Comparison of ENCODE assay signal across 2 cellular contexts in genomic region chr5:10289991-10290390, GRCh38.
TF ChIP-seq lines count a peak whose summit lies in the region.

No MANE protein-coding gene starts in this region.

TF ChIP-seq in liver, 16 proteins besides CTCF, POLR2A, EP300 and RAD21:
- TF ChIP-seq GABPA (IDR thresholded peaks at IDR 0.05 in 1 of 2, conservative IDR thresholded peaks at IDR 0.05 in 1 of 2) (no peak), FOXA2 (IDR thresholded peaks at IDR 0.05) (no peak), MAX (IDR thresholded peaks at IDR 0.05) (no peak), YY1 (IDR thresholded peaks at IDR 0.05) (no peak), FOXA1 (IDR thresholded peaks at IDR 0.05) (no peak), RXRA (IDR thresholded peaks at IDR 0.05) (no peak), HNF4A (conservative IDR thresholded peaks at IDR 0.05) (no peak), ATF3 (IDR thresholded peaks at IDR 0.05) (no peak), JUND (IDR thresholded peaks at IDR 0.05) (no peak), NR2F2 (IDR thresholded peaks at IDR 0.05) (no peak), REST (IDR thresholded peaks at IDR 0.05) (no peak), HNF4G (IDR thresholded peaks at IDR 0.05) (no peak)

TF ChIP-seq in HepG2, 621 proteins besides CTCF, POLR2A, EP300 and RAD21:
- TF ChIP-seq KLF9 (CRISPR knock-in tag; IDR thresholded peaks at IDR 0.05; ENCODE audit: low read depth) (no peak), USF2 (IDR thresholded peaks at IDR 0.05; ENCODE audit: low read depth, low read length) (no peak), USF2 (CRISPR knock-in tag; IDR thresholded peaks at IDR 0.05; ENCODE audit: borderline replicate concordance) (no peak), SRSF9 (IDR thresholded peaks at IDR 0.05; ENCODE audit: borderline replicate concordance, insufficient read depth, low read depth, low read length, poor library complexity, severe bottlenecking) (no peak), KAT2B (IDR thresholded peaks at IDR 0.05; ENCODE audit: borderline replicate concordance, low read depth, low read length) (no peak), ZNF772 (CRISPR knock-in tag; IDR thresholded peaks at IDR 0.05) (no peak), ZNF234 (CRISPR knock-in tag; conservative IDR thresholded peaks at IDR 0.05) (no peak), ARNT (IDR thresholded peaks at IDR 0.05) (no peak), GATA4 (IDR thresholded peaks at IDR 0.05; ENCODE audit: borderline replicate concordance, low read depth) (no peak), RFXAP (CRISPR knock-in tag; IDR thresholded peaks at IDR 0.05; ENCODE audit: borderline replicate concordance) (no peak), ZNF569 (CRISPR knock-in tag; IDR thresholded peaks at IDR 0.05; ENCODE audit: borderline replicate concordance) (no peak), NFIB (CRISPR knock-in tag; IDR thresholded peaks at IDR 0.05; ENCODE audit: borderline replicate concordance) (no peak), ZNF616 (CRISPR knock-in tag; IDR thresholded peaks at IDR 0.05; ENCODE audit: low read depth) (no peak), NFIC (IDR thresholded peaks at IDR 0.05; ENCODE audit: low read length) (no peak), TFDP2 (CRISPR knock-in tag; IDR thresholded peaks at IDR 0.05) (no peak), EHMT2 (IDR thresholded peaks at IDR 0.05; ENCODE audit: borderline replicate concordance, low read depth, low read length) (no peak), ZBTB46 (CRISPR knock-in tag; IDR thresholded peaks at IDR 0.05; ENCODE audit: borderline replicate concordance) (no peak)
